Comparison of ENCODE assay signal across 8 cellular contexts in genomic region chr3:170961616-170962400, GRCh38. TPM values are rescaled to one million over a fixed set of nuclear protein-coding genes. Genes with fewer than 3 reads are reported as not detected.
A peak's percentile ranks its signal among the peaks of the same experiment; 100 is the strongest.
DNase-seq lines count a peak whose midpoint lies in the region; ATAC-seq and TF ChIP-seq lines count a peak whose summit lies in the region.

No MANE protein-coding gene starts in this region.

- H3K4me1 ChIP-seq in heart left ventricle (peaks cover 0 to 11% (median 0%) of the 10 kb centered on the region in 12 donors), lung (ENCODE audit: control insufficient read depth in 2 of 2, insufficient read depth in 2 of 2, low read length in 2 of 2) (peaks cover 0 to 3% of the 10 kb centered on the region in 2 donors)

- no peak overlapping the region for H3K4me3 ChIP-seq in heart left ventricle
- no peak overlapping the region for H3K4me3 ChIP-seq in lung

- DNase-seq in heart left ventricle (no peak), cardiac septum (ENCODE audit: low spot score) (no peak), NCI-H2196 (lab: John Stamatoyannopoulos, UW; ENCODE audit: unreplicated experiment) (peak; percentile 71), caudate nucleus (lab: John Stamatoyannopoulos, UW) (peak in 30 of 61 donors; percentile 1 to 58 (median 20)), lung (ENCODE audit: low spot score) (no peak), NCI-H187 treated with DMSO at 0.1 percent for 48 hours (lab: John Stamatoyannopoulos, UW) (no peak), KG1 (lab: John Stamatoyannopoulos, UW) (no peak)

- intact Hi-C loops in heart left ventricle (cut with DNase I) (loop anchor here (2.0 to 10.0 kb wide), 7 partner anchors 183 to 1513 kb away; no protein-coding TSS in a partner anchor), cardiac septum (cut with DNase I) (loop anchor here (2.0 to 10.0 kb wide), 2 partner anchors 223 to 605 kb away; no protein-coding TSS in a partner anchor)

- no peaks in the 10 kb centered on the region for H3K9me3 ChIP-seq in heart left ventricle
- H3K9me3 ChIP-seq in lung (ENCODE audit: control insufficient read depth in 2 of 2, insufficient read depth in 1 of 2, low read length in 1 of 2), result no peaks in the 10 kb centered on the region

- ATAC-seq in heart left ventricle, result no peak
- no peak for ATAC-seq in lung (ENCODE audit: insufficient read depth, low FRiP score)
- ATAC-seq in GM21717 (IDR thresholded peaks at IDR 0.05; ENCODE audit: unreplicated experiment), result no peak

- no peak for TF ChIP-seq POLR2A in heart left ventricle (IDR thresholded peaks at IDR 0.05)

- 20 to 32% (median 29%) methylated on average over 4 of the region's 4 CpGs for WGBS in heart left ventricle, 4 donors
- WGBS in lung, 2 donors, result 44 to 48% methylated on average over 4 of the region's 4 CpGs

- no peaks in the 10 kb centered on the region for H3K36me3 ChIP-seq in heart left ventricle
- no peaks in the 10 kb centered on the region for H3K36me3 ChIP-seq in lung (ENCODE audit: control insufficient read depth in 2 of 2, insufficient read depth in 2 of 2, low read length in 2 of 2)

- H3K27me3 ChIP-seq in heart left ventricle, result no peaks in the 10 kb centered on the region
- no peaks in the 10 kb centered on the region for H3K27me3 ChIP-seq in lung (ENCODE audit: control insufficient read depth, insufficient read depth)

- H3K27ac ChIP-seq in heart left ventricle (peak overlapping the region in 1 of 12 donors; percentile 30), caudate nucleus (ENCODE audit: low read depth, low read length) (peak overlapping the region; percentile 74), lung (ENCODE audit: low read depth in 1 of 2, low read length in 1 of 2) (no peak overlapping the region)

- TF ChIP-seq CTCF in heart left ventricle (IDR thresholded peaks at IDR 0.05) (peak; percentile 33 to 74 (median 62)), lung (IDR thresholded peaks at IDR 0.05; ENCODE audit: control extremely low read depth, extremely low read depth) (peak; percentile 20)

RNA-seq across cellular contexts. Expression of gene EIF5A2, which starts 53.4 kb away (rescaled TPM):
- total RNA-seq in heart left ventricle (10 to 100 TPM in 5 of 9 donors, 1 to 10 TPM in 4; 3.9 to 13.9 (median 10.0) TPM), cardiac septum (9.9 TPM), lung (1 to 10 TPM; 4.4 to 4.5 TPM)
- polyA plus RNA-seq in heart left ventricle (1 to 10 TPM; 1.6 to 6.6 TPM), lung (1 to 10 TPM; 1.4 to 4.6 TPM)
